8 cellular contexts compared by ENCODE assay signal in the genomic region with DNA sequence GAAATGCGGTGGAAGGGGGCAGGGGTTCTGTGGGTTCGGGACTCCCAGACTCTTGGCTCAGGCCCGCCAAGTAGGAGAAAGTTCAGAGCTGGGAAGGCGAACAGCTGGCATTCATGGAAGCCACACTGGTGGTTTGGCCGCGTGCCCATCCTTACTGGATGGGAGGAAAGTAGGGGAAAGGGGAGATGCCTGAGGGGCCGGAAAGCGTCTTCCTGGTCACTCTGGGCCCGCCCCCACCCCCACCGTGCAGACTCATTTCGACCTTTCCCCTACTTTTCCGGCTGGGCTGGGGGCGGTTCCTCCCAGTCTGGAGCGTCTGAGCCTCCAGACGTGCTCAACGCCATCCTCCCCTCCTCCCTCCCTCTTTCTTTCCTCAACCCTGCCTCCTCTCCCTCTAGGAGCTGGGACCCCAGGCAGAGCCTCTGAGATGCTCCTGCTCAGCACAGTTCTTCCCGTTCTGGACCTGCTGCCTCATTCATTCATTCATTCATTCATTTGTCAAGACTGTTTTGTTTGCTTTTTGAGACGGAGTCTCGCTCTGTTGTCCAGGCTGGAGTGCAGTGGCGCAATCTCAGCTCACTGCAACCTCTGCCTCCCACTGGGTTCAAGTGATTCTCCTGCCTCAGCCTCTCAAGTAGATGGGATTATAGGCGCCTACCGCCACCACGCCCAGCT. TPM values are rescaled to one million over a fixed set of nuclear protein-coding genes. Genes with fewer than 3 reads are reported as not detected.
DNase-seq lines count a peak whose midpoint lies in the region; TF ChIP-seq lines count a peak whose summit lies in the region.

No MANE protein-coding gene starts in this region.

- H3K27ac ChIP-seq in cardiac muscle cell: no peak overlapping the region

- H3K36me3 ChIP-seq in adipocyte (ENCODE audit: control insufficient read depth, insufficient read depth, low read length, severe bottlenecking): peaks cover 57% of the 10 kb centered on the region
- no peaks in the 10 kb centered on the region for H3K36me3 ChIP-seq in cardiac muscle cell

- DNase-seq in 8988T (peak; percentile 74), HS-27A (ENCODE audit: low read depth) (peak; percentile 83), adipocyte (ENCODE audit: low read depth) (peak; percentile 99), cardiac muscle cell (ENCODE audit: low read depth in 1 of 2, low spot score in 1 of 2) (peak; percentile 60 to 100), posterior cingulate gyrus (peak; percentile 62 to 94 (median 74)), NOMO-1 treated with dmso at 0.1 percent for 144 hours (lab: John Stamatoyannopoulos, UW; ENCODE audit: unreplicated experiment) (no peak), GM13976 (ENCODE audit: low spot score) (no peak), OCI-M2 (lab: John Stamatoyannopoulos, UW; ENCODE audit: unreplicated experiment) (no peak)

- intact Hi-C loops in posterior cingulate gyrus (cut with DNase I): no loop called here

- H3K4me3 ChIP-seq in adipocyte (ENCODE audit: low read length): peak overlapping the region; percentile 90
- no peak overlapping the region for H3K4me3 ChIP-seq in cardiac muscle cell

- H3K4me1 ChIP-seq in adipocyte (ENCODE audit: control insufficient read depth, insufficient read depth, low read length) (peaks cover 59% of the 10 kb centered on the region), cardiac muscle cell (ENCODE audit: low read depth) (peaks cover 4% of the 10 kb centered on the region)

- H3K27me3 ChIP-seq in adipocyte (replicated peaks; ENCODE audit: control insufficient read depth, insufficient read depth, low read length) (no peaks in the 10 kb centered on the region), cardiac muscle cell (peaks cover 3% of the 10 kb centered on the region)

- H3K9me3 ChIP-seq in adipocyte (ENCODE audit: control insufficient read depth, low read length): no peaks in the 10 kb centered on the region
- no peaks in the 10 kb centered on the region for H3K9me3 ChIP-seq in cardiac muscle cell (ENCODE audit: low read depth)

- TF ChIP-seq CTCF in cardiac muscle cell (IDR thresholded peaks at IDR 0.05; ENCODE audit: low read depth, low read length) (no peak), GM13976 (IDR thresholded peaks at IDR 0.05; ENCODE audit: borderline replicate concordance, control extremely low read depth, extremely low read depth, insufficient read depth, missing control alignments) (no peak)

- in situ Hi-C loops in GM13976 (cut with MboI; ENCODE audit: low sequenced_read_pairs, unreplicated experiment): no loop called here

- H3K9ac ChIP-seq in adipocyte (ENCODE audit: low read length): peak overlapping the region; percentile 94

RNA-seq across cellular contexts. Expression of gene ANGPTL4, which starts 3.5 kb away (rescaled TPM):
- total RNA-seq in cardiac muscle cell: 2.5 and 3.2 TPM in 2 replicates
- polyA plus RNA-seq in cardiac muscle cell: 3.0 and 6.0 TPM in 2 replicates

RNA-seq across cellular contexts. Expression of gene RAB11B, which starts 22.7 kb away (rescaled TPM):
- total RNA-seq in cardiac muscle cell: 51.7 and 58.5 TPM in 2 replicates
- polyA plus RNA-seq in cardiac muscle cell: 221 and 286 TPM in 2 replicates

RNA-seq across cellular contexts. Expression of gene KANK3, which starts 24.4 kb away (rescaled TPM):
- 0.56 and 4.0 TPM in 2 replicates for total RNA-seq in cardiac muscle cell
- 0.72 and 1.8 TPM in 2 replicates for polyA plus RNA-seq in cardiac muscle cell

RNA-seq across cellular contexts. Expression of gene MARCHF2, which starts 45.6 kb away (rescaled TPM):
- 118 and 139 TPM in 2 replicates for total RNA-seq in cardiac muscle cell
- 49.4 and 63.8 TPM in 2 replicates for polyA plus RNA-seq in cardiac muscle cell

RNA-seq across cellular contexts. Expression of gene RPS28, which starts 46.2 kb away (rescaled TPM):
- total RNA-seq in cardiac muscle cell: 349 and 720 TPM in 2 replicates
- 569 and 666 TPM in 2 replicates for polyA plus RNA-seq in cardiac muscle cell

Comparison
In these comparisons a context has a peak if more than half of its experiments do, and no peak if none do; other contexts are left out.
1. DNase-seq: peak in 8988T (single experiment), HS-27A (single experiment), adipocyte (single experiment), cardiac muscle cell (2 of 2) and posterior cingulate gyrus (10 of 10); none in NOMO-1 treated with dmso at 0.1 percent for 144 hours (single experiment), GM13976 (single experiment) and OCI-M2 (single experiment).